In genomic region chr2:173355866-173356508, GRCh38 we compare ENCODE assay signal across 9 cellular contexts. TPM values are rescaled to one million over a fixed set of nuclear protein-coding genes. Genes with fewer than 3 reads are reported as not detected.
A peak's percentile ranks its signal among the peaks of the same experiment; 100 is the strongest.
DNase-seq lines count a peak whose midpoint lies in the region; FAIRE-seq and TF ChIP-seq lines count a peak whose summit lies in the region.
"Had no signal": no experiment of that assay in that cellular context is flagged by ENCODE, and none has a peak within 500 bp of the region (broad histone marks: within the 10 kb centered on the region; RNA-seq: fewer than 3 reads in every experiment).

No MANE protein-coding gene starts in this region.

- H3K4me1 ChIP-seq in OCI-LY1 (ENCODE audit: insufficient read depth, low read length, severe bottlenecking): peaks cover 77% of the 10 kb centered on the region

- FAIRE-seq in urothelium cell line (lab: Jason Lieb, UNC): no peak
- FAIRE-seq: TTC549 had no signal

- DNase-seq in DMS 273 (lab: John Stamatoyannopoulos, UW; ENCODE audit: unreplicated experiment) (peak; percentile 24), DMS 273 treated with DMSO at 0.1 percent for 48 hours (lab: John Stamatoyannopoulos, UW) (no peak), epithelial cell of proximal tubule (ENCODE audit: low read depth) (no peak), skeletal muscle cell (ENCODE audit: low read depth) (no peak), urothelium cell line (ENCODE audit: low spot score) (no peak), head of caudate nucleus (no peak), NK-92 (lab: John Stamatoyannopoulos, UW; ENCODE audit: unreplicated experiment) (no peak)

- TF ChIP-seq CTCF in OCI-LY1 (IDR thresholded peaks at IDR 0.05; ENCODE audit: low read length) (no peak), epithelial cell of proximal tubule (conservative IDR thresholded peaks at IDR 0.05; ENCODE audit: low read depth, low read length) (no peak)

- no peaks in the 10 kb centered on the region for H3K9me2 ChIP-seq in OCI-LY1 (ENCODE audit: low read depth, low read length)

- H3K27me3 ChIP-seq in OCI-LY1 (ENCODE audit: insufficient read depth, low read length): no peaks in the 10 kb centered on the region

- H3K4me3 ChIP-seq in OCI-LY1 (ENCODE audit: low read depth, low read length, poor library complexity, severe bottlenecking): peak overlapping the region; percentile 98
- H3K4me3 ChIP-seq in epithelial cell of proximal tubule (ENCODE audit: low read depth, low read length): peak overlapping the region; percentile 95
- H3K4me3 ChIP-seq in skeletal muscle cell (ENCODE audit: low read depth, low read length): peak overlapping the region; percentile 74

- peak overlapping the region; percentile 95 for H3K27ac ChIP-seq in OCI-LY1 (ENCODE audit: low read depth, low read length, poor library complexity, severe bottlenecking)

- peaks cover 58% of the 10 kb centered on the region for H3K79me2 ChIP-seq in OCI-LY1 (ENCODE audit: insufficient read depth, low read length)

- no peaks in the 10 kb centered on the region for H4K20me1 ChIP-seq in OCI-LY1 (ENCODE audit: insufficient read depth, low read length)

- peaks cover 54% of the 10 kb centered on the region for H3K36me3 ChIP-seq in OCI-LY1 (ENCODE audit: insufficient read depth, low read length)

- peak overlapping the region; percentile 81 for H3K4me2 ChIP-seq in OCI-LY1 (ENCODE audit: low read length)

- H3F3A ChIP-seq in OCI-LY1 (ENCODE audit: insufficient read depth, low read length): no peaks in the 10 kb centered on the region

- peak overlapping the region; percentile 100 for H3K9ac ChIP-seq in OCI-LY1 (ENCODE audit: low read length)

- H2AFZ ChIP-seq in OCI-LY1 (ENCODE audit: low read length): no peak overlapping the region

- intact Hi-C loops in head of caudate nucleus (cut with DNase I): no loop called here

- H3K9me3 ChIP-seq in OCI-LY1 (ENCODE audit: low read length): no peaks in the 10 kb centered on the region

RNA-seq across cellular contexts. Expression of gene CDCA7, which starts 1.3 kb away (rescaled TPM):
- 34.7 and 55.4 TPM in 2 replicates for total RNA-seq in epithelial cell of proximal tubule
